Comparison of ENCODE assay signal across 23 cellular contexts in genomic region chr5:87853541-87853940, GRCh38.
"Had no signal": no experiment of that assay in that cellular context is flagged by ENCODE, and none has a peak within 500 bp of the region (broad histone marks: within the 10 kb centered on the region; RNA-seq: fewer than 3 reads in every experiment).

No MANE protein-coding gene starts in this region.

- H3K36me3 ChIP-seq: SJCRH30 had no signal

- ATAC-seq: HepG2, Panc1, Right ventricle myocardium inferior, SK-N-SH treated with all-trans-retinoic acid at 6 μM for 48 hours had no signal

- H3K27ac ChIP-seq: HL-60, SJCRH30 had no signal

- FAIRE-seq: HepG2 had no signal

- DNase-seq: IMR-90, Karpas-422, KG1, MM.1S, NCI-H1092 treated with DMSO at 0.1 percent for 48 hours, NCI-H1436, NCI-H187, NCI-H2029, NCI-H2081 treated with DMSO at 0.1 percent for 48 hours, NCI-H2171, NCI-H226, NCI-H446, NCI-H510A, NCI-H524 treated with DMSO at 0.1 percent for 48 hours, NCI-H774, SHP77 treated with DMSO at 0.1 percent for 48 hours, SJCRH30, T-helper 1 cell had no signal

- H3K9me3 ChIP-seq: SJCRH30 had no signal

- H3K4me3 ChIP-seq: SJCRH30 had no signal

- H3K27me3 ChIP-seq: SJCRH30 had no signal
